In the genomic region with DNA sequence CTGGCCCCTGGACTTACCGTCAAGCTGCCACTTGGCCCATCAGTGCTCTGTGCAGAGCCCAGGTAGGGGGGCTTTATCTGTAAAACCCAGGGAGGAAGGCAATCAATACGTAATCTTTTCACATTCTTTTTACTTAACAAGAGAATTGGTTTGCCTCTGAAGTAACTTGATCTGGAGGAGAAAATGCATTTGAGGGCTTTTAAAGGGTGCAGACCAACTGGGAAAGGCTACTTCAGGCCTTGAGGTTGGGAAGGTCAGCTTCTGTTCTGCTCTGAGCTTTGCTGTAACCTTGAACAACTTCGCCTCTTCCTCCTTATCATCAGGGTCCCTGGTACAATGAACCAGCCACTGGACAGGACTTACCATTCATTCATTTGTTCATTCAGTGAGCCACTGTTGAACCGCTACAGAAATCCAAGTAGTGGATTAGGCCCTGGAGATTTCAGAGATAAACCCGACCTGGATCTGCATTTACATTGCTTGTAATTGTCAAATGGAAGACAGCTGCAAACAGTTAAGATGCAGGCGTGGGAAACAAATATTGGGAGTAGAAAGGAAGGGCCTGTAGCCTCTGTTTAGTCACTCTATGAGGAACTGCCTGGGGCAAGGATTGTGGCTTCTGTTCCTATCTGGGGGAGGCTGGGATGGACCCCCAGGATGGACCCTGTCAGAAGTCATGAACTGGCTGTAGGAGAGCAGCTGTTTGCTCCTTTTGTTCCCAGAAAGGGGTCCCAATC, we compare ENCODE assay signal across 11 cellular contexts.
DNase-seq lines count a peak whose midpoint lies in the region; ATAC-seq and TF ChIP-seq lines count a peak whose summit lies in the region.
"Had no signal": no experiment of that assay in that cellular context is flagged by ENCODE, and none has a peak within 500 bp of the region (broad histone marks: within the 10 kb centered on the region; RNA-seq: fewer than 3 reads in every experiment).

No MANE protein-coding gene starts in this region.

- ATAC-seq in heart right ventricle = no peak
- ATAC-seq in right cardiac atrium = no peak
- no peak for ATAC-seq in HG02970 (IDR thresholded peaks at IDR 0.05; ENCODE audit: low FRiP score, unreplicated experiment)
- ATAC-seq: GM12878 had no signal

- intact Hi-C loops in heart right ventricle (cut with DNase I) = loop anchor here in 1 of 10 donors (10.0 kb wide), 1 partner anchor 87 kb away; no protein-coding TSS in a partner anchor
- intact Hi-C loops in right cardiac atrium (cut with DNase I) = loop anchor here in 1 of 4 donors (10.0 kb wide), 1 partner anchor 87 kb away; no protein-coding TSS in a partner anchor

- peak overlapping the region in 8 of 10 donors; percentile 17 to 77 (median 44) for H3K27ac ChIP-seq in heart right ventricle
- no peak overlapping the region for H3K27ac ChIP-seq in right cardiac atrium (ENCODE audit: low read length)
- H3K27ac ChIP-seq in iPS-18a (ENCODE audit: low read length) = peak overlapping the region; percentile 36
- H3K27ac ChIP-seq in Karpas-422 (ENCODE audit: low read length) = no peak overlapping the region

- H3K9me2 ChIP-seq in Karpas-422 (replicated peaks; ENCODE audit: insufficient read depth, low read length) = no peaks in the 10 kb centered on the region

- H3K36me3 ChIP-seq in heart right ventricle (no peaks in the 10 kb centered on the region), iPS-18a (ENCODE audit: control insufficient read depth, low read depth, low read length) (no peaks in the 10 kb centered on the region), Karpas-422 (ENCODE audit: insufficient read depth, low read length) (no peaks in the 10 kb centered on the region)

- H3K4me1 ChIP-seq in heart right ventricle (peaks cover 18 to 77% (median 65%) of the 10 kb centered on the region in 9 donors), right cardiac atrium (ENCODE audit: control insufficient read depth, insufficient read depth, low read length) (peaks cover 25% of the 10 kb centered on the region), iPS-18a (ENCODE audit: control insufficient read depth, low read depth, low read length) (peaks cover 46% of the 10 kb centered on the region), Karpas-422 (ENCODE audit: low read length) (no peaks in the 10 kb centered on the region)

- no peak for TF ChIP-seq CTCF in heart right ventricle (IDR thresholded peaks at IDR 0.05)
- TF ChIP-seq CTCF in WI38 (IDR thresholded peaks at IDR 0.05; ENCODE audit: low read depth, low read length) = no peak

- no peak for DNase-seq in heart right ventricle
- no peak for DNase-seq in right cardiac atrium
- DNase-seq in DMS153 (lab: John Stamatoyannopoulos, UW) = no peak
- DNase-seq in Karpas-422 = no peak
- no peak for DNase-seq in NCI-H2227 treated with DMSO at 0.1 percent for 48 hours (lab: John Stamatoyannopoulos, UW)
- DNase-seq: caudate nucleus, NCI-H510A treated with DMSO at 0.1 percent for 48 hours had no signal

- no peak overlapping the region for H3K4me2 ChIP-seq in Karpas-422 (ENCODE audit: low read depth, low read length, poor library complexity, severe bottlenecking)

- no peaks in the 10 kb centered on the region for H4K20me1 ChIP-seq in Karpas-422 (ENCODE audit: insufficient read depth, low read depth, low read length)

- no peaks in the 10 kb centered on the region for H3K79me2 ChIP-seq in Karpas-422 (ENCODE audit: low read length)

- H3K27me3 ChIP-seq in heart right ventricle (no peaks in the 10 kb centered on the region), right cardiac atrium (ENCODE audit: control insufficient read depth, insufficient read depth) (no peaks in the 10 kb centered on the region), iPS-18a (ENCODE audit: control insufficient read depth, insufficient read depth, low read length) (no peaks in the 10 kb centered on the region), Karpas-422 (ENCODE audit: low read length) (no peaks in the 10 kb centered on the region)

- 67 to 76% methylated on average over 6 of the region's 6 CpGs for WGBS in heart right ventricle, 2 donors
- 80% methylated on average over 6 of the region's 6 CpGs for WGBS in right cardiac atrium

- H3K9me3 ChIP-seq in heart right ventricle (no peaks in the 10 kb centered on the region), right cardiac atrium (ENCODE audit: control insufficient read depth, low read length) (no peaks in the 10 kb centered on the region), iPS-18a (ENCODE audit: control insufficient read depth, low read depth, low read length) (no peaks in the 10 kb centered on the region), Karpas-422 (ENCODE audit: low read length) (no peaks in the 10 kb centered on the region)

- H2AFZ ChIP-seq in Karpas-422 (ENCODE audit: low read length) = no peak overlapping the region

- H3K9ac ChIP-seq in iPS-18a (ENCODE audit: low read length) (peak overlapping the region; percentile 24), Karpas-422 (ENCODE audit: low read length) (no peak overlapping the region)

- H3K4me3 ChIP-seq in heart right ventricle = no peak overlapping the region
- H3K4me3 ChIP-seq in right cardiac atrium (ENCODE audit: low read length) = no peak overlapping the region
- peak overlapping the region; percentile 15; the same call in 1 of the 2 replicates for H3K4me3 ChIP-seq in WI38 (ENCODE audit: low read depth, low read length)
- H3K4me3 ChIP-seq in iPS-18a (ENCODE audit: low read length) = peak overlapping the region; percentile 19
- no peak overlapping the region for H3K4me3 ChIP-seq in Karpas-422 (ENCODE audit: low read length)
- H3K4me3 ChIP-seq: GM12878 had no signal

Comparison
In these comparisons a context has a peak if more than half of its experiments do, and no peak if none do; other contexts are left out.
1. H3K27ac ChIP-seq: peak in heart right ventricle (8 of 10) and iPS-18a (single experiment); none in right cardiac atrium (single experiment) and Karpas-422 (single experiment).
2. H3K4me3 ChIP-seq: peak in WI38 (single experiment) and iPS-18a (single experiment); none in heart right ventricle (0 of 10), right cardiac atrium (single experiment) and Karpas-422 (single experiment).